Comparison of ENCODE assay signal across 19 cellular contexts in genomic region chr4:152346979-152347378, GRCh38.
"Had no signal": no experiment of that assay in that cellular context is flagged by ENCODE, and none has a peak within 500 bp of the region (broad histone marks: within the 10 kb centered on the region; RNA-seq: fewer than 3 reads in every experiment).

No MANE protein-coding gene starts in this region.

- ATAC-seq: natural killer cell; sciatic nerve; stimulated activated naive CD8-positive, alpha-beta T cell treated with anti-CD3 and anti-CD28 coated beads, Interleukin-15, Interleukin-2, amounts not matched to agents 100 U/mL and 50 U/mL, for 24 hours had no signal

- H3K27ac ChIP-seq: ascending aorta, brain microvascular endothelial cell, vagina had no signal

- H3K36me3 ChIP-seq: brain microvascular endothelial cell had no signal

- H3K4me3 ChIP-seq: ascending aorta, vagina had no signal

- H3K9me3 ChIP-seq: ascending aorta, vagina had no signal

- DNase-seq: activated CD4-positive, alpha-beta T cell treated with anti-CD3 and anti-CD28 coated beads for 48 hours; activated CD4-positive, alpha-beta T cell treated with anti-CD3 and anti-CD28 coated beads, Interleukin-2, amount 50 U/mL, for 48 hours; activated CD8-positive, alpha-beta memory T cell treated with anti-CD3 and anti-CD28 coated beads for 24 hours; activated effector memory CD4-positive, alpha-beta T cell treated with Interleukin-2 at 50 U/mL for 16 hours; activated naive CD4-positive, alpha-beta T cell treated with Interleukin-2 at 50 U/mL for 16 hours; activated naive CD8-positive, alpha-beta T cell treated with anti-CD3 and anti-CD28 coated beads for 36 hours; brain microvascular endothelial cell; caudate nucleus; effector CD4-positive, alpha-beta T cell; erythroblast; head of caudate nucleus; hippocampal formation; natural killer cell; stimulated activated CD4-positive, alpha-beta T cell treated with anti-CD3 and anti-CD28 coated beads, Interleukin-12 subunit alpha, Interleukin-12 subunit beta, amount 100 ng/mL, for 4 hours; stimulated activated CD4-positive, alpha-beta T cell treated with anti-CD3 and anti-CD28 coated beads, Interleukin-4, amount 100 ng/mL, for 1 hour; stimulated activated naive CD8-positive, alpha-beta T cell treated with anti-CD3 and anti-CD28 coated beads, Interleukin-15, Interleukin-2, amounts not matched to agents 100 U/mL and 50 U/mL, for 24 hours had no signal

- H3K27me3 ChIP-seq: ascending aorta, brain microvascular endothelial cell, vagina had no signal
